5 cellular contexts compared by ENCODE assay signal in genomic region chr11:47316501-47316900, GRCh38. TPM values are rescaled to one million over a fixed set of nuclear protein-coding genes. Genes with fewer than 3 reads are reported as not detected.
"Had no signal": no experiment of that assay in that cellular context is flagged by ENCODE, and none has a peak within 500 bp of the region (broad histone marks: within the 10 kb centered on the region; RNA-seq: fewer than 3 reads in every experiment).

No MANE protein-coding gene starts in this region.

RNA-seq across cellular contexts. Expression of gene MYBPC3, which starts 36.0 kb away (rescaled TPM):
- total RNA-seq: HT-29, PC-9, Peyer's patch, RPMI7951, SJCRH30 had no signal
